Comparison of ENCODE assay signal across 34 cellular contexts in the genomic region with DNA sequence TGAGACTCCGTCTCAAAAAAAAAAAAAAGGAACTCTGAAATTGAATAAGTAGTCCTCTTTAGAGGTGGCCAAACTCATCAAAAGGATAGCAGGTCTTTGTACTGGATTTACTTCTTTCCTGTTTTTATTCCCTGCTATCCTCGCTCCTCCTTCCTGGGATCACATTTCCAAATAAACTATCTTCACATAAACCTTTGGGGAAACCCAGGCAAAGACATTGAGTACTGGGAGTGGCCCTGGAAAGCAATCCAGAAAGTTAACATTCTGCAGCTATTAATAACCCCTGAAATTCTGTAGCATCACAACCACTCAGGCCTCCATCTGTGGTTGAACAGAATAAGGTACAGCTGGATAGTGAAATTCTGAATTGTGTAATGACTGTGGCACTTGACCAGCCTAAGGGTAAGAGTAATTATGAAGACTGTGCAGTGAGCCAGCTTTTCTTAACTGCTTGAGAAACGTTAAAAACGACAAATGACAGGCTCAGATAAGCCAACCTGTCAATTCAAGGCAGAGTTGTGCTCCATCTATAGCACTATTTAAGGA. TPM values are rescaled to one million over a fixed set of nuclear protein-coding genes. Genes with fewer than 3 reads are reported as not detected.
"Had no signal": no experiment of that assay in that cellular context is flagged by ENCODE, and none has a peak within 500 bp of the region (broad histone marks: within the 10 kb centered on the region; RNA-seq: fewer than 3 reads in every experiment).

No MANE protein-coding gene starts in this region.

- H3K9me3 ChIP-seq: heart left ventricle, lower lobe of right lung, neutrophil, right lobe of liver, thoracic aorta, uterus had no signal

- FAIRE-seq: endothelial cell of umbilical vein had no signal

- H3K27ac ChIP-seq: heart left ventricle, lower lobe of right lung, neutrophil, right lobe of liver, skin epidermis, thoracic aorta, uterus had no signal

- H3K4me1 ChIP-seq: heart left ventricle, lower lobe of right lung, right lobe of liver, uterus had no signal

- DNase-seq: activated B cell treated with CpG ODN at 0.5 μM for 24 hours; activated CD8-positive, alpha-beta memory T cell treated with anti-CD3 and anti-CD28 coated beads, Interleukin-2, amount 10 ng/mL, durations not matched to agents 7 days and 5 days; activated CD8-positive, alpha-beta T cell treated with anti-CD3 and anti-CD28 coated beads, Interleukin-2, amount 10 ng/mL, durations not matched to agents 7 days and 5 days; activated naive CD8-positive, alpha-beta T cell treated with anti-CD3 and anti-CD28 coated beads, Interleukin-2, amount 50 U/mL, for 24 hours; activated T-cell treated with anti-CD3 and anti-CD28 coated beads, Interleukin-2, amount 50 U/mL, for 48 hours; amygdala; caudate nucleus; cortex of kidney; effector memory CD8-positive, alpha-beta T cell; heart left ventricle; lower lobe of right lung; mesendoderm; naive B cell; nephron progenitor cell; right lobe of liver; stimulated activated CD4-positive, alpha-beta T cell treated with anti-CD3 and anti-CD28 coated beads, Interleukin-4, amount 100 ng/mL, for 24 hours; uterus had no signal

- H3K36me3 ChIP-seq: heart left ventricle, lower lobe of right lung, neutrophil, right lobe of liver, thoracic aorta, uterus had no signal

- ATAC-seq: activated CD8-positive, alpha-beta memory T cell treated with anti-CD3 and anti-CD28 coated beads, Interleukin-2, amount 10 ng/mL, durations not matched to agents 7 days and 5 days; activated CD8-positive, alpha-beta T cell treated with anti-CD3 and anti-CD28 coated beads, Interleukin-2, amount 10 ng/mL, durations not matched to agents 7 days and 5 days; activated naive CD8-positive, alpha-beta T cell treated with anti-CD3 and anti-CD28 coated beads, Interleukin-2, amount 50 U/mL, for 24 hours; effector memory CD8-positive, alpha-beta T cell; left lobe of liver; right lobe of liver; stimulated activated effector memory CD8-positive, alpha-beta T cell treated with anti-CD3 and anti-CD28 coated beads, Interleukin-12 subunit alpha, Interleukin-12 subunit beta, amount 100 ng/mL, for 72 hours had no signal

- H3K27me3 ChIP-seq: neutrophil, right lobe of liver, uterus had no signal

- H3K4me3 ChIP-seq: heart left ventricle, lower lobe of right lung, right lobe of liver, skin epidermis, thoracic aorta, uterus had no signal

RNA-seq across cellular contexts. Expression of gene ISX, which starts 58.8 kb away (rescaled TPM):
- total RNA-seq: activated B cell treated with CpG ODN at 0.5 μM for 24 hours; activated CD8-positive, alpha-beta memory T cell treated with anti-CD3 and anti-CD28 coated beads, Interleukin-2, amount 10 ng/mL, durations not matched to agents 7 days and 5 days; activated CD8-positive, alpha-beta T cell treated with anti-CD3 and anti-CD28 coated beads, Interleukin-2, amount 10 ng/mL, durations not matched to agents 7 days and 5 days; activated T-helper 2 cell treated with anti-CD3 and anti-CD28 coated beads, Interferon-gamma antibody, Interleukin-2, Interleukin-4, amounts not matched to agents 10 μg/mL and 5 μg/mL and 100 μg/mL, durations not matched to agents 14 hours and 24 hours and 36 hours; chondrocyte; endothelial cell of umbilical vein; fibroblast of lung; fibroblast of villous mesenchyme; heart left ventricle; kidney epithelial cell; left lobe of liver; lower lobe of right lung; mucosa of gallbladder; osteocyte; posterior vena cava; renal cortical epithelial cell; right lobe of liver; subcutaneous adipose tissue; thoracic aorta had no signal
- polyA plus RNA-seq: endothelial cell of umbilical vein, esophagus, fibroblast of lung, heart left ventricle had no signal
